ENCODE assay signal across 14 cellular contexts in the genomic region with DNA sequence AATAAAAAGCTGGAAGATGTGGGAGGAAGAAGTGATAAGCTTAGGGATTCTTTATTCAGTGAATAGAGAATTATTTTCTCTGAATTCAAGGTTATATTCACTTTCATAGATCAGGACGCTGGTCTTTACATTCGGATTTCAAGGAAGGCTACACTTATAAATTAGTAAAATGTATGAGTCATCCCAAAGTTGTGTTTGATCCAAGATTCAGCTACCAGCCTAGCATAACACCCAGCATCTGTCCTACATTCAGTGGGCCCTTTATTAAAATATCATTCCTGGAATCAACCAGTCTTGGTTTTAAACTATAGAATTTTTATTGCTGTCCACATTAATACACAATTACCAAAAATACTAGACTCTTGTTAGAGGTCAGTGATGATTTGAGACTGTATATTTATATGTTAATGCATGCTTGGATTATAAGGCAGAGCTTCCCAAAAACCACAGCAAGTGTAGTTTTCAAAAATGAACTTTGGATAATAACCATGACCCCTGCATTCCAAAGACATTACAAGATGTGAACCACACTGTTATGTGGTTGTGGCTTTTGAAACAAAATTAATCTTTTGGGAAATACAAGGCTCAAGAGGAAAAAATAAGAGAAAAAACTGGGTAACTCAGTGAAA.
DNase-seq lines count a peak whose midpoint lies in the region; ATAC-seq and TF ChIP-seq lines count a peak whose summit lies in the region.
"Had no signal": no experiment of that assay in that cellular context is flagged by ENCODE, and none has a peak within 500 bp of the region (broad histone marks: within the 10 kb centered on the region; RNA-seq: fewer than 3 reads in every experiment).

No MANE protein-coding gene starts in this region.

- H3K14ac ChIP-seq in mesenchymal stem cell (ENCODE audit: low read length in 2 of 2), result no peak overlapping the region

- H3K27me3 ChIP-seq in A673 (replicated peaks; ENCODE audit: insufficient read depth, low read depth, low read length, poor library complexity) (no peaks in the 10 kb centered on the region), mesenchymal stem cell (ENCODE audit: control insufficient read depth in 1 of 2, insufficient read depth in 1 of 2, low read length in 2 of 2) (peaks cover 0 to 56% of the 10 kb centered on the region in 2 experiments)
- H3K27me3 ChIP-seq: testis had no signal

- no peak overlapping the region for H3K23ac ChIP-seq in mesenchymal stem cell (ENCODE audit: low read length in 2 of 2)

- no peak overlapping the region for H2BK15ac ChIP-seq in mesenchymal stem cell (ENCODE audit: low read depth, poor library complexity, severe bottlenecking)

- no TSS peak for BruUV-seq in A673 (replicated peaks; lab: Mats Ljungman, UMichigan)

- H4K8ac ChIP-seq in mesenchymal stem cell (ENCODE audit: low read length), result no peak overlapping the region

- intact Hi-C loops in A673 (cut with micrococcal nuclease; ENCODE audit: unreplicated experiment), result no loop called here

- H3K9me3 ChIP-seq in A673 (ENCODE audit: low read depth, low read length, poor library complexity, severe bottlenecking) (no peaks in the 10 kb centered on the region), mesenchymal stem cell (ENCODE audit: control insufficient read depth, low read length) (no peaks in the 10 kb centered on the region)
- H3K9me3 ChIP-seq: left ventricle myocardium inferior, testis had no signal

- H3K27ac ChIP-seq in A673 (ENCODE audit: low read depth, low read length, poor library complexity, severe bottlenecking) (no peak overlapping the region), mesenchymal stem cell (ENCODE audit: low read length, poor library complexity, severe bottlenecking) (peak overlapping the region; percentile 68)
- H3K27ac ChIP-seq: left ventricle myocardium inferior had no signal

- H2AK5ac ChIP-seq in mesenchymal stem cell (ENCODE audit: low read length, severe bottlenecking), result no peak overlapping the region

- H4K91ac ChIP-seq in mesenchymal stem cell (ENCODE audit: low read length), result no peak overlapping the region

- POLR2A ChIA-PET in A673 (lab: Charles Lee; ENCODE audit: low non-redundant PET), result no interaction called here

- no peak for ATAC-seq in HG02852 (IDR thresholded peaks at IDR 0.05; ENCODE audit: unreplicated experiment)

- H3K36me3 ChIP-seq in A673 (ENCODE audit: insufficient read depth, low read length, poor library complexity, severe bottlenecking), result no peaks in the 10 kb centered on the region
- no peaks in the 10 kb centered on the region for H3K36me3 ChIP-seq in mesenchymal stem cell (ENCODE audit: control insufficient read depth in 1 of 2, insufficient read depth in 2 of 2, low read depth in 1 of 2, low read length in 2 of 2)
- H3K36me3 ChIP-seq: left ventricle myocardium inferior had no signal

- DNase-seq in A673 (ENCODE audit: low spot score) (peak; percentile 48), HCEC 1CT (peak; percentile 79), astrocyte of the spinal cord (ENCODE audit: low read depth, low spot score) (peak; percentile 97), mesenchymal stem cell (peak; percentile 69), GM13977 (ENCODE audit: low spot score) (no peak)
- no peak for DNase-seq in stimulated activated CD4-positive, alpha-beta T cell treated with anti-CD3 and anti-CD28 coated beads, Interleukin-15, amount 100 ng/mL, for 24 hours
- DNase-seq in activated naive CD4-positive, alpha-beta T cell treated with anti-CD3 and anti-CD28 coated beads, Interleukin-2, amount 50 U/mL, for 16 hours, result no peak
- DNase-seq: activated CD4-positive, alpha-beta T cell treated with anti-CD3 and anti-CD28 coated beads for 4 hours; AML-193; GDM1; left ventricle myocardium inferior; NCI-H1436 treated with DMSO at 0.1 percent for 48 hours; testis had no signal

- no peak overlapping the region for H2BK120ac ChIP-seq in mesenchymal stem cell (ENCODE audit: low read depth, low read length)

- H2BK12ac ChIP-seq in mesenchymal stem cell (ENCODE audit: low read length in 2 of 2), result no peak overlapping the region

- no peak overlapping the region for H3K4me3 ChIP-seq in A673 (ENCODE audit: low read depth, low read length, poor library complexity, severe bottlenecking)
- H3K4me3 ChIP-seq in astrocyte of the spinal cord (ENCODE audit: low read depth, low read length), result no peak overlapping the region
- no peak overlapping the region for H3K4me3 ChIP-seq in mesenchymal stem cell (ENCODE audit: insufficient read depth in 1 of 2, low read depth in 1 of 2, low read length in 2 of 2)
- H3K4me3 ChIP-seq: left ventricle myocardium inferior, testis had no signal

- H3K18ac ChIP-seq in mesenchymal stem cell (ENCODE audit: low read depth in 1 of 2, low read length in 2 of 2), result no peak overlapping the region

- CTCF ChIA-PET in A673 (lab: Charles Lee), result no interaction called here

- TF ChIP-seq CTCF in A673 (conservative IDR thresholded peaks at IDR 0.05; ENCODE audit: low read depth, low read length) (no peak), astrocyte of the spinal cord (IDR thresholded peaks at IDR 0.05; ENCODE audit: low read depth, low read length) (no peak), GM13977 (IDR thresholded peaks at IDR 0.05; ENCODE audit: extremely low read depth, insufficient read depth, missing control alignments) (no peak)

- H3K9ac ChIP-seq in mesenchymal stem cell (ENCODE audit: low read length), result no peak overlapping the region

- in situ Hi-C loops in astrocyte of the spinal cord (cut with HindIII; ENCODE audit: low sequenced_read_pairs), result no loop called here
- in situ Hi-C loops in GM13977 (cut with MboI; ENCODE audit: low pct_unique_long_range_greater_than_20kb, low sequenced_read_pairs, unreplicated experiment), result no loop called here

- H3K4ac ChIP-seq in mesenchymal stem cell (ENCODE audit: low read depth in 1 of 2, low read length in 2 of 2), result no peak overlapping the region

- H3K4me1 ChIP-seq in A673 (ENCODE audit: insufficient read depth, low read length, poor library complexity, severe bottlenecking) (peaks cover 4% of the 10 kb centered on the region), mesenchymal stem cell (ENCODE audit: control insufficient read depth, insufficient read depth, low read depth, low read length) (peaks cover 18% of the 10 kb centered on the region)
- H3K4me1 ChIP-seq: left ventricle myocardium inferior had no signal

- WGBS in mesenchymal stem cell, result no CpG with 5 or more reads among the region's 2 CpGs

- H2BK5ac ChIP-seq in mesenchymal stem cell (ENCODE audit: low read depth, low read length, poor library complexity, severe bottlenecking), result no peak overlapping the region

- no peak overlapping the region for H2AFZ ChIP-seq in mesenchymal stem cell (ENCODE audit: low read depth, low read length)

- H3K79me1 ChIP-seq in mesenchymal stem cell (replicated peaks; ENCODE audit: low read length, poor library complexity, severe bottlenecking), result no peaks in the 10 kb centered on the region

- H3K4me2 ChIP-seq in mesenchymal stem cell (ENCODE audit: low read length, poor library complexity, severe bottlenecking), result no peak overlapping the region

Comparison
In these comparisons a context has a peak if more than half of its experiments do, and no peak if none do; other contexts are left out.
1. DNase-seq: peak in A673 (single experiment), HCEC 1CT (single experiment), astrocyte of the spinal cord (single experiment) and mesenchymal stem cell (single experiment); none in GM13977 (single experiment), stimulated activated CD4-positive, alpha-beta T cell treated with anti-CD3 and anti-CD28 coated beads, Interleukin-15, amount 100 ng/mL, for 24 hours (single experiment) and activated naive CD4-positive, alpha-beta T cell treated with anti-CD3 and anti-CD28 coated beads, Interleukin-2, amount 50 U/mL, for 16 hours (single experiment).